In genomic region chr11:114247070-114247789, GRCh38 we compare ENCODE assay signal across 20 cellular contexts.
"Had no signal": no experiment of that assay in that cellular context is flagged by ENCODE, and none has a peak within 500 bp of the region (broad histone marks: within the 10 kb centered on the region; RNA-seq: fewer than 3 reads in every experiment).

No MANE protein-coding gene starts in this region.

- H2AFZ ChIP-seq: parathyroid adenoma had no signal

- H3K4me3 Mint-ChIP-seq: nephron, type B pancreatic cell had no signal

- H3K9me3 Mint-ChIP-seq: nephron, type B pancreatic cell had no signal

- ATAC-seq: esophagus mucosa, heart right ventricle, left lobe of liver, sciatic nerve had no signal

- H3K9me3 ChIP-seq: heart right ventricle, prostate gland, stomach had no signal

- H3K27me3 ChIP-seq: heart right ventricle, stomach had no signal

- H3K4me1 ChIP-seq: parathyroid adenoma had no signal

- H3K9ac ChIP-seq: parathyroid adenoma had no signal

- H3K27ac ChIP-seq: heart right ventricle, parathyroid adenoma, prostate gland, skin epidermis had no signal

- H3K27ac Mint-ChIP-seq: nephron, type B pancreatic cell had no signal

- DNase-seq: effector CD4-positive, alpha-beta T cell; heart right ventricle; hypothalamus; islet precursor cell; mammary epithelial cell; retina; stimulated activated CD4-positive, alpha-beta T cell treated with anti-CD3 and anti-CD28 coated beads, Interleukin-2, amount 100 ng/mL, for 24 hours; stimulated activated CD4-positive, alpha-beta T cell treated with anti-CD3 and anti-CD28 coated beads, Interleukin-4, amount 100 ng/mL, for 4 hours; stimulated activated naive CD4-positive, alpha-beta T cell; stomach; substantia nigra had no signal

- H3K4me3 ChIP-seq: coronary artery, heart right ventricle, prostate gland, skin epidermis, stomach had no signal
